24 cellular contexts compared by ENCODE assay signal in the genomic region with DNA sequence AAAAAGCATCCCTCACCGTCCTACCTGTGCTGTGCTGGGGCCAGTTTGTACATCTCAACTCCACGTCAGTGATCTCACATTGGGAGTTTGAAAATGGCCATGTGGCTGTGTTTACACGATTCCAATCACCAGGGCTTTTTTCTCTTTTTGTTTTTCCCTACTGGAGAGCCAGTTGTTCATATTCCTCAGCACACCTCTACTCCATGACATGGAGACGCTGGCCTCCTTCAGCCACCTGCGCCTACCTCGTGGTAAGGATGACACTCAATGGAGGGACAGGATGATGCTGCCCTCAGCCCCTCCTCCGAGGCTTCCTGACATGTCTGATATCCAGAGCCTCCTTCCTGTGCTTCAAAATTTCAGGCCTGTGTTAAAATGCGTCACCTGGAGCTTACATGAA. TPM values are rescaled to one million over a fixed set of nuclear protein-coding genes. Genes with fewer than 3 reads are reported as not detected.
A peak's percentile ranks its signal among the peaks of the same experiment; 100 is the strongest.
DNase-seq lines count a peak whose midpoint lies in the region; ATAC-seq lines count a peak whose summit lies in the region.
"Had no signal": no experiment of that assay in that cellular context is flagged by ENCODE, and none has a peak within 500 bp of the region (broad histone marks: within the 10 kb centered on the region; RNA-seq: fewer than 3 reads in every experiment).

No MANE protein-coding gene starts in this region.

- H3K9me3 ChIP-seq in BLaER1 (no peaks in the 10 kb centered on the region), mesenchymal stem cell (ENCODE audit: control insufficient read depth, low read length) (no peaks in the 10 kb centered on the region)
- H3K9me3 ChIP-seq: BE2C, SJSA1 had no signal

- no peaks in the 10 kb centered on the region for H3K27me3 ChIP-seq in BLaER1
- H3K27me3 ChIP-seq in mesenchymal stem cell (ENCODE audit: control insufficient read depth in 1 of 2, insufficient read depth in 1 of 2, low read length in 2 of 2): peaks cover 0 to 29% of the 10 kb centered on the region in 2 experiments
- H3K27me3 ChIP-seq: BE2C, SJSA1 had no signal

- H2BK15ac ChIP-seq in mesenchymal stem cell (ENCODE audit: low read depth, poor library complexity, severe bottlenecking): peak overlapping the region; percentile 38

- no peak overlapping the region for H2AFZ ChIP-seq in mesenchymal stem cell (ENCODE audit: low read depth, low read length)

- DNase-seq in caudate nucleus (lab: John Stamatoyannopoulos, UW) (no peak), mesenchymal stem cell (no peak), substantia nigra (lab: John Stamatoyannopoulos, UW) (no peak), NCI-H2029 treated with DMSO at 0.1 percent for 48 hours (lab: John Stamatoyannopoulos, UW) (no peak)
- DNase-seq in stimulated activated CD4-positive, alpha-beta T cell treated with anti-CD3 and anti-CD28 coated beads, Interleukin-15, amount 100 ng/mL, for 24 hours: no peak
- DNase-seq: 8988T; ACHN; BE2C; CD4-positive, alpha-beta memory T cell; COR-L47; HCEC 1CT; NCI-H1048; NCI-H1417; NCI-H1694; NCI-H2081; NCI-H2227 treated with DMSO at 0.1 percent for 48 hours; NCI-H69; Right ventricle myocardium superior; RPMI8226 had no signal

- H3K4me3 ChIP-seq in BLaER1: no peak overlapping the region
- H3K4me3 ChIP-seq in mesenchymal stem cell (ENCODE audit: insufficient read depth in 1 of 2, low read depth in 1 of 2, low read length in 2 of 2): no peak overlapping the region
- H3K4me3 ChIP-seq: GM12878, SJSA1 had no signal

- no peaks in the 10 kb centered on the region for H4K20me1 ChIP-seq in BLaER1

- H4K91ac ChIP-seq in mesenchymal stem cell (ENCODE audit: low read length): no peak overlapping the region

- no peak overlapping the region for H2BK12ac ChIP-seq in mesenchymal stem cell (ENCODE audit: low read length in 2 of 2)

- H3K9ac ChIP-seq in BLaER1 (no peak overlapping the region), mesenchymal stem cell (ENCODE audit: low read length) (no peak overlapping the region)

- no peak overlapping the region for H3K4ac ChIP-seq in mesenchymal stem cell (ENCODE audit: low read depth in 1 of 2, low read length in 2 of 2)

- no peak overlapping the region for H3K14ac ChIP-seq in mesenchymal stem cell (ENCODE audit: low read length in 2 of 2)

- H3K4me2 ChIP-seq in BLaER1 (peak overlapping the region; percentile 83), mesenchymal stem cell (ENCODE audit: low read length, poor library complexity, severe bottlenecking) (no peak overlapping the region)

- H2AK5ac ChIP-seq in mesenchymal stem cell (ENCODE audit: low read length, severe bottlenecking): no peak overlapping the region

- no peak overlapping the region for H2BK5ac ChIP-seq in mesenchymal stem cell (ENCODE audit: low read depth, low read length, poor library complexity, severe bottlenecking)

- no peak overlapping the region for H3K23ac ChIP-seq in mesenchymal stem cell (ENCODE audit: low read length in 2 of 2)

- no peaks in the 10 kb centered on the region for H3K36me3 ChIP-seq in BLaER1
- H3K36me3 ChIP-seq in mesenchymal stem cell (ENCODE audit: control insufficient read depth in 1 of 2, insufficient read depth in 2 of 2, low read depth in 1 of 2, low read length in 2 of 2): no peaks in the 10 kb centered on the region
- H3K36me3 ChIP-seq: BE2C, SJSA1 had no signal

- no peak overlapping the region for H2BK120ac ChIP-seq in mesenchymal stem cell (ENCODE audit: low read depth, low read length)

- no peak overlapping the region for H4K8ac ChIP-seq in mesenchymal stem cell (ENCODE audit: low read length)

- H3K79me1 ChIP-seq in mesenchymal stem cell (replicated peaks; ENCODE audit: low read length, poor library complexity, severe bottlenecking): no peaks in the 10 kb centered on the region

- H3K18ac ChIP-seq in mesenchymal stem cell (ENCODE audit: low read depth in 1 of 2, low read length in 2 of 2): no peak overlapping the region

- no peak for ATAC-seq in HG03135 (IDR thresholded peaks at IDR 0.05; ENCODE audit: unreplicated experiment)

- H3K4me1 ChIP-seq in BLaER1: peaks cover 54% of the 10 kb centered on the region
- H3K4me1 ChIP-seq in mesenchymal stem cell (ENCODE audit: control insufficient read depth, insufficient read depth, low read depth, low read length): no peaks in the 10 kb centered on the region
- H3K4me1 ChIP-seq: BE2C, SJSA1 had no signal

- H3K27ac ChIP-seq in BLaER1: 0 out of 2 replicates have a peak overlapping the region, but pooled peaks have one; percentile 1
- peak overlapping the region; percentile 26 for H3K27ac ChIP-seq in caudate nucleus (ENCODE audit: low read depth, low read length)
- H3K27ac ChIP-seq in mesenchymal stem cell (ENCODE audit: low read length, poor library complexity, severe bottlenecking): no peak overlapping the region
- H3K27ac ChIP-seq in substantia nigra (ENCODE audit: low read depth, low read length, poor library complexity, severe bottlenecking): peak overlapping the region; percentile 13
- H3K27ac ChIP-seq: SJSA1 had no signal

- 75% methylated on average over 7 of the region's 8 CpGs for WGBS in mesenchymal stem cell

RNA-seq across cellular contexts. Expression of a gene that starts 10.3 kb away (rescaled TPM):
- 0.07 TPM for polyA plus RNA-seq in mesenchymal stem cell (2013, experiment 1 of 2)
- polyA plus RNA-seq in mesenchymal stem cell (2013, experiment 2 of 2): 0.05 TPM
- polyA plus RNA-seq: CD4-positive, alpha-beta memory T cell; GM12878; H1 had no signal

RNA-seq across cellular contexts. Expression of a gene that starts 24.5 kb away (rescaled TPM):
- polyA plus RNA-seq in mesenchymal stem cell (2013, experiment 1 of 2): 20.4 TPM
- polyA plus RNA-seq in mesenchymal stem cell (2013, experiment 2 of 2): 22.5 TPM
